ENCODE assay signal across 8 cellular contexts in the genomic region with DNA sequence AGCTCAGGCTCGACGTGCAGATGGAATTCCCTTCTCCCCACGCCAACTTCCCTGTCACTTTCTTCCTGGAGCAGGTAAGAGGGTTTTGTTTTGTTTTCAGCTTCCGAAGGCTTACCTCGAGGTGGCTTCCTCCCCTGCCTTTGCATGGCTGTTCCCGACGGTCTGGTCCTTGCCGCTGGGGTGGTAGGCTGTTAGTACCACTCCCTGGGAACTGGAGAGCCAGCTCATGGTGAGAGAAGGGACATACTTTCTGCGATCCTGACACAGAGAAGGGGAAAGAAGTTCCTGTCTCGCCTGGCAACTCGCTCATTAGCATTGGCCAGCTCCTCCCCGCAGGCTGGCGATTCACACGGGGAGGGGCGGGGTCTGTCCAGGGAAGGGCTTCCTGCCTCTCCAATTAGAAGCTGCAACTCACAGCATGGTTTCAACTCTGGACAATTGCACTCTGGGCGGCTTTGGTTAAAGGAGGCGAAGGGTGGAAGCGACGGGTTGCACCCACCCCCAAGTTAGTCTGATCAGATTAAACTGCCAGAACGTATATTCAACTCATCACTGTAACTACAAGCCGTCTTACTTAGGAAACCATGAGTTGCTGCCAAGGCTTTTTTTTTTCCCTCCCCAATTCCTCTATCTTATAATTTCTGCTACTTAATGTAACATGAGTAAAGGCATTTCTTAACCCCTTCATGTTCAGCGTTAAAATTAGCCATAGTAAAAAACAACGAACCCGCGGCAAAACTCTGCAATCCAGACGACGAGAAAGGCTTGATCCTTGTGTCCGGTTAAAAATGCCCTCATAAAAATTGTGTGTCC. TPM values are rescaled to one million over a fixed set of nuclear protein-coding genes. Genes with fewer than 3 reads are reported as not detected.
DNase-seq lines count a peak whose midpoint lies in the region; ATAC-seq and TF ChIP-seq lines count a peak whose summit lies in the region.

A gene with protein sequence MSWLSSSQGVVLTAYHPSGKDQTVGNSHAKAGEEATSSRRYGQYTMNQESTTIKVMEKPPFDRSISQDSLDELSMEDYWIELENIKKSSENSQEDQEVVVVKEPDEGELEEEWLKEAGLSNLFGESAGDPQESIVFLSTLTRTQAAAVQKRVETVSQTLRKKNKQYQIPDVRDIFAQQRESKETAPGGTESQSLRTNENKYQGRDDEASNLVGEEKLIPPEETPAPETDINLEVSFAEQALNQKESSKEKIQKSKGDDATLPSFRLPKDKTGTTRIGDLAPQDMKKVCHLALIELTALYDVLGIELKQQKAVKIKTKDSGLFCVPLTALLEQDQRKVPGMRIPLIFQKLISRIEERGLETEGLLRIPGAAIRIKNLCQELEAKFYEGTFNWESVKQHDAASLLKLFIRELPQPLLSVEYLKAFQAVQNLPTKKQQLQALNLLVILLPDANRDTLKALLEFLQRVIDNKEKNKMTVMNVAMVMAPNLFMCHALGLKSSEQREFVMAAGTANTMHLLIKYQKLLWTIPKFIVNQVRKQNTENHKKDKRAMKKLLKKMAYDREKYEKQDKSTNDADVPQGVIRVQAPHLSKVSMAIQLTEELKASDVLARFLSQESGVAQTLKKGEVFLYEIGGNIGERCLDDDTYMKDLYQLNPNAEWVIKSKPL (minus strand): TSS at position 269 of the 813 bp plus-strand sequence. CDS start 41 bp downstream, at position 228.

- ATAC-seq in GM19463 (IDR thresholded peaks at IDR 0.05; ENCODE audit: unreplicated experiment) = peak; percentile 96

- H2AFZ ChIP-seq in neural cell (ENCODE audit: low read depth, low read length) = no peak within 1 kb of the TSS

- no peaks in the 10 kb centered on the region for H4K20me1 ChIP-seq in neural cell (ENCODE audit: insufficient read depth)

- H3K4me3 ChIP-seq in HL-60 (replicated peaks; ENCODE audit: insufficient read depth, low read length) (peak within 1 kb of the TSS; percentile 64), neural cell (ENCODE audit: low read length) (peak within 1 kb of the TSS; percentile 57), stomach (peak within 1 kb of the TSS; percentile 54 to 65 (median 63))

- 3 to 7% (median 6%) methylated on average over 26 to 28 of the region's 28 CpGs for WGBS in stomach, 5 donors

- H3K9me3 ChIP-seq in neural cell (ENCODE audit: low read length) (no peaks in the 10 kb centered on the region), stomach (no peaks in the 10 kb centered on the region)

- no peak for TF ChIP-seq CTCF in HL-60 (IDR thresholded peaks at IDR 0.05; ENCODE audit: insufficient read depth, low read length)
- no peak for TF ChIP-seq CTCF in neural cell (IDR thresholded peaks at IDR 0.05; ENCODE audit: poor library complexity, severe bottlenecking)
- no peak for TF ChIP-seq CTCF in stomach (IDR thresholded peaks at IDR 0.05)

- no peaks in the 10 kb centered on the region for H3K79me2 ChIP-seq in neural cell (replicated peaks; ENCODE audit: insufficient read depth, low read length)

- H3K36me3 ChIP-seq in neural cell (ENCODE audit: insufficient read depth, low read length) = no peaks in the 10 kb centered on the region
- no peaks in the 10 kb centered on the region for H3K36me3 ChIP-seq in stomach

- TF ChIP-seq RAD21 in neural cell (conservative IDR thresholded peaks at IDR 0.05) = no peak

- no peaks in the 10 kb centered on the region for H3K9me2 ChIP-seq in neural cell (ENCODE audit: insufficient read depth, low read length)

- peaks cover 4 to 50% (median 28%) of the 10 kb centered on the region in 4 donors for H3K4me1 ChIP-seq in stomach

- peak within 1 kb of the TSS; percentile 58 for H3K4me2 ChIP-seq in neural cell (ENCODE audit: low read length)

- DNase-seq in COLO829 (ENCODE audit: low spot score) (peak; percentile 76), HL-60 (ENCODE audit: low read depth in 1 of 2, low spot score in 1 of 2) (peak; percentile 47 to 92), RPMI8226 (peak; percentile 84), fibroblast of the conjunctiva (ENCODE audit: low read depth) (peak; percentile 88), stomach (peak; percentile 94)
- DNase-seq in activated effector memory CD4-positive, alpha-beta T cell treated with Interleukin-2 at 50 U/mL for 16 hours = peak; percentile 64

- intact Hi-C loops in stomach (cut with DNase I; ENCODE audit: low total_unique reads) = no loop called here

- H3K27ac ChIP-seq in HL-60 (replicated peaks) (peak within 1 kb of the TSS; percentile 53), neural cell (ENCODE audit: low read length) (no peak within 1 kb of the TSS), stomach (peak within 1 kb of the TSS; percentile 85 to 94 (median 90))

- peak in 2 of 4 donors; percentile 46 to 79 for TF ChIP-seq POLR2A in stomach (IDR thresholded peaks at IDR 0.05)

- TF ChIP-seq EP300 in neural cell (conservative IDR thresholded peaks at IDR 0.05; ENCODE audit: poor library complexity, severe bottlenecking) (no peak), stomach (IDR thresholded peaks at IDR 0.05) (no peak)

- no peaks in the 10 kb centered on the region for H3F3A ChIP-seq in neural cell (ENCODE audit: insufficient read depth, low read length, poor library complexity, severe bottlenecking)

- no peak within 1 kb of the TSS for H3K9ac ChIP-seq in neural cell (ENCODE audit: low read length)

- H3K27me3 ChIP-seq in HL-60 (ENCODE audit: insufficient read depth, poor library complexity, severe bottlenecking) (no peaks in the 10 kb centered on the region), neural cell (ENCODE audit: insufficient read depth, low read depth, low read length) (no peaks in the 10 kb centered on the region), stomach (no peaks in the 10 kb centered on the region)

TF ChIP-seq in neural cell, 6 proteins besides CTCF, POLR2A, EP300 and RAD21:
- TF ChIP-seq EZH2 (IDR thresholded peaks at IDR 0.05; ENCODE audit: borderline replicate concordance, insufficient read depth, low read length, poor library complexity, severe bottlenecking) (no peak), MXI1 (conservative IDR thresholded peaks at IDR 0.05; ENCODE audit: poor library complexity, severe bottlenecking) (no peak), TAF1 (IDR thresholded peaks at IDR 0.05; ENCODE audit: low read depth) (no peak), SMC3 (conservative IDR thresholded peaks at IDR 0.05; ENCODE audit: poor library complexity) (no peak), POLR2AphosphoS5 (IDR thresholded peaks at IDR 0.05) (no peak)
- TF ChIP-seq, protein P1, sequence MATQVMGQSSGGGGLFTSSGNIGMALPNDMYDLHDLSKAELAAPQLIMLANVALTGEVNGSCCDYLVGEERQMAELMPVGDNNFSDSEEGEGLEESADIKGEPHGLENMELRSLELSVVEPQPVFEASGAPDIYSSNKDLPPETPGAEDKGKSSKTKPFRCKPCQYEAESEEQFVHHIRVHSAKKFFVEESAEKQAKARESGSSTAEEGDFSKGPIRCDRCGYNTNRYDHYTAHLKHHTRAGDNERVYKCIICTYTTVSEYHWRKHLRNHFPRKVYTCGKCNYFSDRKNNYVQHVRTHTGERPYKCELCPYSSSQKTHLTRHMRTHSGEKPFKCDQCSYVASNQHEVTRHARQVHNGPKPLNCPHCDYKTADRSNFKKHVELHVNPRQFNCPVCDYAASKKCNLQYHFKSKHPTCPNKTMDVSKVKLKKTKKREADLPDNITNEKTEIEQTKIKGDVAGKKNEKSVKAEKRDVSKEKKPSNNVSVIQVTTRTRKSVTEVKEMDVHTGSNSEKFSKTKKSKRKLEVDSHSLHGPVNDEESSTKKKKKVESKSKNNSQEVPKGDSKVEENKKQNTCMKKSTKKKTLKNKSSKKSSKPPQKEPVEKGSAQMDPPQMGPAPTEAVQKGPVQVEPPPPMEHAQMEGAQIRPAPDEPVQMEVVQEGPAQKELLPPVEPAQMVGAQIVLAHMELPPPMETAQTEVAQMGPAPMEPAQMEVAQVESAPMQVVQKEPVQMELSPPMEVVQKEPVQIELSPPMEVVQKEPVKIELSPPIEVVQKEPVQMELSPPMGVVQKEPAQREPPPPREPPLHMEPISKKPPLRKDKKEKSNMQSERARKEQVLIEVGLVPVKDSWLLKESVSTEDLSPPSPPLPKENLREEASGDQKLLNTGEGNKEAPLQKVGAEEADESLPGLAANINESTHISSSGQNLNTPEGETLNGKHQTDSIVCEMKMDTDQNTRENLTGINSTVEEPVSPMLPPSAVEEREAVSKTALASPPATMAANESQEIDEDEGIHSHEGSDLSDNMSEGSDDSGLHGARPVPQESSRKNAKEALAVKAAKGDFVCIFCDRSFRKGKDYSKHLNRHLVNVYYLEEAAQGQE (IDR thresholded peaks at IDR 0.05; ENCODE audit: borderline replicate concordance) = no peak
TF ChIP-seq in neural cell: peak in this region for 0.

RNA-seq across cellular contexts. Expression of the gene that starts here (rescaled TPM):
- polyA plus RNA-seq in neural cell = 0.28 and 4.7 TPM in 2 replicates
- polyA minus RNA-seq in neural cell = 0.69 and 0.73 TPM in 2 replicates
- 100 to 1,000 TPM in 1 of 5 donors, 10 to 100 TPM in 4; 20.0 to 104 (median 34.4) TPM for total RNA-seq in stomach
- 10 to 100 TPM in 2 of 3 donors, 1 to 10 TPM in 1; 6.0 to 26.0 (median 20.5) TPM for polyA plus RNA-seq in stomach
